In the genomic region with DNA sequence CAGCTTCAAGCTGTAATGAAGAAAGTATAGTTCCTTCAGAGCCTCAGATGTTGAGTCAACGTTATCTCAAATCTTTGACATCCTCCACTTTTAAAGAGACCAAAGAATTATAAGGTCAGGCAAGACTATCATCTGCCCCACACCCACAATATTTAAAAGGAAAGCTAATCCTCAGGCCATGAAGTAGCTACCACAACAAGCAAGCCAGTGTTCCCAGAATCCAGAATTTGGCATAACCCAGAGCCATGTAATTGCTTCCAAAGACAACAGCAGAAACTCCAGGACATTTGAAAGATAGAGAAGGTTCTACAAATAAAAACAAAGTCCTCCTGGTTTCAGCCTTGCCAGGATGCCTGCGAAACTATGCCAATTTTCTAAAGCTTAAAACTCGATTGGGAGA, we compare ENCODE assay signal across 17 cellular contexts.
"Had no signal": no experiment of that assay in that cellular context is flagged by ENCODE, and none has a peak within 500 bp of the region (broad histone marks: within the 10 kb centered on the region; RNA-seq: fewer than 3 reads in every experiment).

No MANE protein-coding gene starts in this region.

- DNase-seq: activated CD4-positive, alpha-beta T cell treated with anti-CD3 and anti-CD28 coated beads for 1 hour; activated CD4-positive, alpha-beta T cell treated with anti-CD3 and anti-CD28 coated beads, Interleukin-2, amount 50 U/mL, for 48 hours; activated gamma-delta T cell; activated naive CD8-positive, alpha-beta T cell treated with anti-CD3 and anti-CD28 coated beads for 36 hours; activated T-cell treated with anti-CD3 and anti-CD28 coated beads, Interleukin-2, amount 50 U/mL, for 48 hours; foreskin keratinocyte; lower lobe of right lung; nucleus accumbens; right lobe of liver; stimulated activated CD4-positive, alpha-beta T cell treated with anti-CD3 and anti-CD28 coated beads, Interleukin-12 subunit alpha, Interleukin-12 subunit beta, amount 100 ng/mL, for 4 hours; stimulated activated naive CD4-positive, alpha-beta T cell; substantia nigra; T1000; transverse colon had no signal

- H3K27me3 Mint-ChIP-seq: activated naive CD8-positive, alpha-beta T cell treated with anti-CD3 and anti-CD28 coated beads for 36 hours had no signal

- H3K4me3 Mint-ChIP-seq: activated naive CD8-positive, alpha-beta T cell treated with anti-CD3 and anti-CD28 coated beads for 36 hours; mesothelial cell of epicardium had no signal

- H3K79me2 ChIP-seq: hepatocyte had no signal

- H3K4me1 ChIP-seq: foreskin keratinocyte, right lobe of liver had no signal

- ATAC-seq: foreskin keratinocyte, lower lobe of right lung had no signal

- H3K9me3 ChIP-seq: lower lobe of right lung, right lobe of liver, transverse colon had no signal

- H3K36me3 ChIP-seq: lower lobe of right lung, right lobe of liver, transverse colon had no signal

- H3K27me3 ChIP-seq: foreskin keratinocyte, hepatocyte, right lobe of liver, transverse colon had no signal

- H3K27ac Mint-ChIP-seq: activated naive CD8-positive, alpha-beta T cell treated with anti-CD3 and anti-CD28 coated beads for 36 hours; mesothelial cell of epicardium; progenitor cell of endocrine pancreas had no signal

- H3K4me2 ChIP-seq: hepatocyte had no signal

- H3K36me3 Mint-ChIP-seq: mesothelial cell of epicardium had no signal

- H3K27ac ChIP-seq: foreskin keratinocyte, hepatocyte, lower lobe of right lung had no signal

- H3K4me3 ChIP-seq: hepatocyte, lower lobe of right lung, right lobe of liver, transverse colon had no signal

- H2AFZ ChIP-seq: hepatocyte had no signal
